ENCODE assay signal across 21 cellular contexts in the genomic region with DNA sequence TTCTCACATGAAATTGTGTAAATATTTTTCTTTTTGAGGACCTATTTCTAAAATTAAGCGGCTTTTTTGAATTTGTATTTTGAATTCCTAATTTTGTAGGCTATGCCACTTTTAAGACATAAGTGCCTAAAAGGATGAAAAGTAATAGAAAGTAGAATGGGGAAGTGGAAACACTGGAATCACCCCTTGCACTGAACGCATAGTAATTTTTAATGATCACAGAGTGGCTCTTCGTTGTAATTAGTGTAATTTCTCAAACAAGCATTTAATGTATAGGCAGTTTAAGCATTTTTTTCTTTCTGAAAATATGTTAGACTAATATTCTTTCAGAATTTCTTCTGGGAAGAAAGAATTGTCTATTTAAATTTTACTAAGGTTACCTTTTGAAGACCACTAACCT.
DNase-seq lines count a peak whose midpoint lies in the region; ATAC-seq and TF ChIP-seq lines count a peak whose summit lies in the region.
"Had no signal": no experiment of that assay in that cellular context is flagged by ENCODE, and none has a peak within 500 bp of the region (broad histone marks: within the 10 kb centered on the region; RNA-seq: fewer than 3 reads in every experiment).

No MANE protein-coding gene starts in this region.

- peaks cover 67% of the 10 kb centered on the region for H3K4me1 ChIP-seq in cardiac muscle cell (ENCODE audit: low read depth)
- peaks cover 33 to 98% (median 89%) of the 10 kb centered on the region in 9 donors for H3K4me1 ChIP-seq in heart right ventricle
- H3K4me1 ChIP-seq in ascending aorta: peaks cover 7 to 74% of the 10 kb centered on the region in 2 donors
- H3K4me1 ChIP-seq in PC-9 (replicated peaks; ENCODE audit: insufficient read depth): no peaks in the 10 kb centered on the region

- no peak for DNase-seq in cardiac muscle cell (ENCODE audit: low read depth in 1 of 2, low spot score in 1 of 2)
- DNase-seq in heart right ventricle: no peak
- DNase-seq in NOMO-1 (lab: John Stamatoyannopoulos, UW; ENCODE audit: unreplicated experiment in 2 of 2): peak; percentile 4 to 60
- DNase-seq in ascending aorta (ENCODE audit: low spot score in 2 of 2): no peak
- DNase-seq in nephron progenitor cell: no peak
- no peak for DNase-seq in PC-9
- DNase-seq: DMS153, H7, lower lobe of right lung, mucosa of descending colon, NCI-H1417, NCI-H446 treated with DMSO at 0.1 percent for 48 hours, posterior cingulate gyrus had no signal

- peaks cover 81% of the 10 kb centered on the region for H3K4me1 Mint-ChIP-seq in nephron progenitor cell

- peak overlapping the region; percentile 79 for H3K27ac ChIP-seq in cardiac muscle cell
- H3K27ac ChIP-seq in heart right ventricle: peak overlapping the region in 5 of 10 donors; percentile 37 to 78 (median 65)
- peak overlapping the region; percentile 21 to 28 for H3K27ac ChIP-seq in ascending aorta
- no peak overlapping the region for H3K27ac ChIP-seq in PC-9
- H3K27ac ChIP-seq: 22Rv1, lower lobe of right lung, tibial nerve had no signal

- H3F3A ChIP-seq in PC-9 (ENCODE audit: insufficient read depth, low read depth): no peaks in the 10 kb centered on the region

- peaks cover 16% of the 10 kb centered on the region for H4K20me1 ChIP-seq in PC-9 (ENCODE audit: insufficient read depth)

- WGBS in heart right ventricle, 2 donors: 90% methylated on average over 3 of the region's 3 CpGs

- CTCF ChIA-PET in PC-9 (lab: Charles Lee): no interaction called here

- peaks cover 12% of the 10 kb centered on the region for H3K36me3 Mint-ChIP-seq in nephron progenitor cell (ENCODE audit: low read depth)

- no TSS peak for BruUV-seq in PC-9 (replicated peaks; lab: Mats Ljungman, UMichigan)

- ATAC-seq in heart right ventricle (no peak), HG03139 (IDR thresholded peaks at IDR 0.05; ENCODE audit: unreplicated experiment) (no peak), GM19324 (IDR thresholded peaks at IDR 0.05; ENCODE audit: low FRiP score, unreplicated experiment) (no peak)
- ATAC-seq: activated T-helper 17 cell treated with anti-CD3 and anti-CD28 coated beads, Interleukin-2, amount 50 U/mL, for 72 hours; lower lobe of right lung; mucosa of descending colon; sciatic nerve had no signal

- no peaks in the 10 kb centered on the region for H3K27me3 Mint-ChIP-seq in nephron progenitor cell (ENCODE audit: low read depth, poor library complexity)
- H3K27me3 Mint-ChIP-seq: activated naive CD8-positive, alpha-beta T cell; activated T-helper 17 cell treated with anti-CD3 and anti-CD28 coated beads, Interleukin-2, amount 50 U/mL, for 72 hours; central memory CD8-positive, alpha-beta T cell had no signal

- H2AFZ ChIP-seq in PC-9: no peak overlapping the region

- H3K79me2 ChIP-seq in PC-9 (ENCODE audit: low read depth): peaks cover 63% of the 10 kb centered on the region

- no peaks in the 10 kb centered on the region for H3K9me3 Mint-ChIP-seq in nephron progenitor cell
- H3K9me3 Mint-ChIP-seq: activated T-helper 17 cell treated with anti-CD3 and anti-CD28 coated beads, Interleukin-2, amount 50 U/mL, for 72 hours; central memory CD8-positive, alpha-beta T cell had no signal

- intact Hi-C loops in heart right ventricle (cut with DNase I): no loop called here
- intact Hi-C loops in ascending aorta (cut with DNase I): no loop called here
- intact Hi-C loops in PC-9 (cut with micrococcal nuclease; ENCODE audit: unreplicated experiment): no loop called here

- POLR2A ChIA-PET in PC-9 (lab: Charles Lee; ENCODE audit: unreplicated experiment): no interaction called here

- H3K4me3 ChIP-seq in cardiac muscle cell (no peak overlapping the region), heart right ventricle (no peak overlapping the region), ascending aorta (no peak overlapping the region), PC-9 (no peak overlapping the region)
- H3K4me3 ChIP-seq: lower lobe of right lung, mucosa of descending colon, tibial nerve had no signal

- TF ChIP-seq CTCF in cardiac muscle cell (IDR thresholded peaks at IDR 0.05; ENCODE audit: low read depth, low read length): no peak
- no peak for TF ChIP-seq CTCF in heart right ventricle (IDR thresholded peaks at IDR 0.05)
- TF ChIP-seq CTCF in ascending aorta (IDR thresholded peaks at IDR 0.05): no peak
- TF ChIP-seq CTCF in nephron progenitor cell (IDR thresholded peaks at IDR 0.05): no peak
- TF ChIP-seq CTCF in PC-9 (conservative IDR thresholded peaks at IDR 0.05): no peak

- H3K4me2 ChIP-seq in PC-9: no peak overlapping the region

- no peaks in the 10 kb centered on the region for H3K9me2 ChIP-seq in PC-9 (ENCODE audit: insufficient read depth)

- no peak overlapping the region for H3K27ac Mint-ChIP-seq in nephron progenitor cell
- H3K27ac Mint-ChIP-seq: activated naive CD8-positive, alpha-beta T cell had no signal

- H3K4me3 Mint-ChIP-seq in nephron progenitor cell: no peak overlapping the region
- H3K4me3 Mint-ChIP-seq: activated naive CD8-positive, alpha-beta T cell; central memory CD8-positive, alpha-beta T cell had no signal

- H3K36me3 ChIP-seq in cardiac muscle cell: no peaks in the 10 kb centered on the region
- no peaks in the 10 kb centered on the region for H3K36me3 ChIP-seq in heart right ventricle
- H3K36me3 ChIP-seq in ascending aorta: no peaks in the 10 kb centered on the region
- H3K36me3 ChIP-seq in PC-9 (ENCODE audit: low read depth): no peaks in the 10 kb centered on the region
- H3K36me3 ChIP-seq: lower lobe of right lung, tibial nerve had no signal

- no peaks in the 10 kb centered on the region for H3K27me3 ChIP-seq in cardiac muscle cell
- no peaks in the 10 kb centered on the region for H3K27me3 ChIP-seq in heart right ventricle
- no peaks in the 10 kb centered on the region for H3K27me3 ChIP-seq in ascending aorta
- H3K27me3 ChIP-seq in PC-9 (ENCODE audit: insufficient read depth, low read depth): no peaks in the 10 kb centered on the region
- H3K27me3 ChIP-seq: tibial nerve had no signal

- H3K9me3 ChIP-seq in cardiac muscle cell (ENCODE audit: low read depth) (no peaks in the 10 kb centered on the region), heart right ventricle (no peaks in the 10 kb centered on the region), ascending aorta (no peaks in the 10 kb centered on the region), PC-9 (ENCODE audit: insufficient read depth, low read depth) (no peaks in the 10 kb centered on the region)
- H3K9me3 ChIP-seq: lower lobe of right lung, mucosa of descending colon, tibial nerve had no signal

Comparison
In these comparisons a context has a peak if more than half of its experiments do, and no peak if none do; other contexts are left out.
1. DNase-seq: peak in NOMO-1 (2 of 2); none in cardiac muscle cell (0 of 2), heart right ventricle (0 of 2), ascending aorta (0 of 2), nephron progenitor cell (single experiment) and PC-9 (0 of 2).